Comparison of ENCODE assay signal across 17 cellular contexts in genomic region chr2:230075988-230076631, GRCh38. TPM values are rescaled to one million over a fixed set of nuclear protein-coding genes. Genes with fewer than 3 reads are reported as not detected.
DNase-seq lines count a peak whose midpoint lies in the region; ATAC-seq and TF ChIP-seq lines count a peak whose summit lies in the region.
"Had no signal": no experiment of that assay in that cellular context is flagged by ENCODE, and none has a peak within 500 bp of the region (broad histone marks: within the 10 kb centered on the region; RNA-seq: fewer than 3 reads in every experiment).

No MANE protein-coding gene starts in this region.

- H3K36me3 ChIP-seq in MG63 (no peaks in the 10 kb centered on the region), adipocyte (ENCODE audit: control insufficient read depth, insufficient read depth, low read length, severe bottlenecking) (no peaks in the 10 kb centered on the region), left lung (no peaks in the 10 kb centered on the region)
- H3K36me3 ChIP-seq: spleen, thoracic aorta, WERI-Rb-1 had no signal

- peaks cover 4% of the 10 kb centered on the region; the same call in 1 of the 2 replicates for H3K9me3 ChIP-seq in MG63
- H3K9me3 ChIP-seq in adipocyte (ENCODE audit: control insufficient read depth, low read length): no peaks in the 10 kb centered on the region
- H3K9me3 ChIP-seq in left lung: no peaks in the 10 kb centered on the region
- H3K9me3 ChIP-seq: spleen, thoracic aorta had no signal

- peak; percentile 19 for TF ChIP-seq CTCF in GM12864 (IDR thresholded peaks at IDR 0.05; ENCODE audit: low read depth, low read length, missing control alignments)
- no peak for TF ChIP-seq CTCF in left lung (IDR thresholded peaks at IDR 0.05)

- peak overlapping the region in 1 of 2 donors; percentile 46 for H3K27ac ChIP-seq in left lung
- H3K27ac ChIP-seq: thoracic aorta, WERI-Rb-1 had no signal

- intact Hi-C loops in left lung (cut with DNase I): no loop called here

- peak; percentile 58 for ATAC-seq in left lung
- ATAC-seq: activated naive CD8-positive, alpha-beta T cell treated with anti-CD3 and anti-CD28 coated beads, Interleukin-2, amount 50 U/mL, for 24 hours; T-helper 17 cell had no signal

- H3K4me3 ChIP-seq in GM12864 (ENCODE audit: low read depth, low read length): no peak overlapping the region
- H3K4me3 ChIP-seq in MG63: no peak overlapping the region
- no peak overlapping the region for H3K4me3 ChIP-seq in adipocyte (ENCODE audit: low read length)
- H3K4me3 ChIP-seq in left lung: no peak overlapping the region
- H3K4me3 ChIP-seq: spleen, thoracic aorta had no signal

- no peak overlapping the region for H3K9ac ChIP-seq in adipocyte (ENCODE audit: low read length)

- H3K27me3 ChIP-seq in MG63: no peaks in the 10 kb centered on the region
- H3K27me3 ChIP-seq in adipocyte (replicated peaks; ENCODE audit: control insufficient read depth, insufficient read depth, low read length): no peaks in the 10 kb centered on the region
- no peaks in the 10 kb centered on the region for H3K27me3 ChIP-seq in left lung
- H3K27me3 ChIP-seq: spleen had no signal

- H3K4me1 ChIP-seq in adipocyte (ENCODE audit: control insufficient read depth, insufficient read depth, low read length) (peaks cover 19% of the 10 kb centered on the region), left lung (peaks cover 0 to 5% of the 10 kb centered on the region in 2 donors)

- DNase-seq in GM12864 (ENCODE audit: low read depth): no peak
- peak; percentile 15 for DNase-seq in MG63
- peak; percentile 21 for DNase-seq in adipocyte (ENCODE audit: low read depth)
- no peak for DNase-seq in left lung
- DNase-seq in activated CD4-positive, CD25-positive, alpha-beta regulatory T cell (lab: John Stamatoyannopoulos, UW): no peak
- DNase-seq in activated gamma-delta T cell (lab: John Stamatoyannopoulos, UW): no peak
- DNase-seq in globus pallidus (ENCODE audit: low spot score): no peak
- no peak for DNase-seq in dedifferentiated amniotic fluid mesenchymal stem cell (ENCODE audit: extremely low spot score)
- DNase-seq: activated CD8-positive, alpha-beta memory T cell treated with anti-CD3 and anti-CD28 coated beads for 24 hours; activated naive CD8-positive, alpha-beta T cell treated with anti-CD3 and anti-CD28 coated beads, Interleukin-2, amount 50 U/mL, for 24 hours; foreskin melanocyte; NCI-H1436 treated with DMSO at 0.1 percent for 48 hours; NCI-H226; spleen; T-helper 17 cell; WERI-Rb-1 had no signal

RNA-seq across cellular contexts. Expression of gene SLC16A14, which starts 7.4 kb away (rescaled TPM):
- 1.6 and 2.1 TPM in 2 replicates for total RNA-seq in MG63 (2014; rRNA removed; shearing (Covaris generic); ENCODE audit: low replicate concordance)
- total RNA-seq in left lung: 1 to 10 TPM; 3.1 to 5.5 TPM

Comparison
In these comparisons a context has a peak if more than half of its experiments do, and no peak if none do; other contexts are left out.
1. DNase-seq: peak in MG63 (single experiment) and adipocyte (single experiment); none in GM12864 (single experiment), left lung (0 of 2), activated CD4-positive, CD25-positive, alpha-beta regulatory T cell (0 of 4), activated gamma-delta T cell (single experiment), globus pallidus (single experiment) and dedifferentiated amniotic fluid mesenchymal stem cell (single experiment).